ENCODE assay signal across 8 cellular contexts in the genomic region with DNA sequence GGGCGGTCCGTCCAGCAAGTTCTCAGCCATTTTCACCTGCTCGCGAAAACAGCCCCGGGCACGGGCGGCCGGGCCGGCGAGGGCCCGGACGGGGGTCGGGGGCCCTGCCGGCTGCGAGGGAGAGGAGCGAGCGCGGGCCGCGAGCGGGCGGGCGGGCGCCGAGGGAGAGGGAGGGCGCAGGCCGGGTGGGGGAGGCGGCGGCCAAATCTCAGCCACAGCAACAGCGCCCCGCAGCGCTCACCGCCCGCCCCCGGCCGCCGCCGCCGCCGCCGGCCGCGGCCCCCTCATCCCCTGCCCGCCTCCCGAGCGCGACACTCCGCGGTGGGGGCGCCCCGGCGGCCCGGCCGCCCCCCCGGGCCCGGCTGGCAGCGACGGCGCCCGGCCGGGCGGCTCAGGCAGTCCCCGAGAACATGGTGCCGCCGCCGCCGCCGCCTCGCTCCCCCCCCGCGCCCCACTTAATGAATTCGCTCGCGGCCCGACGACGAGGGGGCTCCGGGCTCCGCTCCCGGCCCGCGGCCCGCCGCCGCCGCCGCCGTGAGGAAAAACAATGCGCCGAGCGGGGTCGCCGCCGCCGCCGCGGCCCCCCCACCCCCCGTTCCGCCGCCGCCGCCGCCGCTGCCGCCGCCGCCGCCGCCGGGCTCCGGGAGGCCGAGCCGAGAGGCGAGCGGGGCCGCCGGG. TPM values are rescaled to one million over a fixed set of nuclear protein-coding genes. Genes with fewer than 3 reads are reported as not detected.
DNase-seq lines count a peak whose midpoint lies in the region; ATAC-seq and TF ChIP-seq lines count a peak whose summit lies in the region.

No MANE protein-coding gene starts in this region.

- H3K4me3 Mint-ChIP-seq in activated B cell treated with CpG ODN at 0.5 μM for 24 hours, result peak overlapping the region; percentile 91

- intact Hi-C loops in activated B cell treated with CpG ODN at 0.5 μM for 24 hours (cut with micrococcal nuclease), result loop anchor here (1.0 to 5.0 kb wide), 10 partner anchors 19 to 479 kb away; partner anchors contain the start of genes SLX4, TFAP4, ZNF174 and ZSCAN32

- peaks cover 5% of the 10 kb centered on the region for H3K27me3 Mint-ChIP-seq in activated B cell treated with CpG ODN at 0.5 μM for 24 hours

- ATAC-seq in DND-41 (ENCODE audit: insufficient read depth, low read depth), result peak; percentile 68
- peak; percentile 59 for ATAC-seq in GM21529 (IDR thresholded peaks at IDR 0.05; ENCODE audit: unreplicated experiment)
- ATAC-seq in activated B cell treated with CpG ODN at 0.5 μM for 24 hours (ENCODE audit: low read depth), result peak; percentile 68

- H3K4me2 ChIP-seq in DND-41 (ENCODE audit: insufficient read depth, low read length), result peak overlapping the region; percentile 96

- H3K9ac ChIP-seq in DND-41 (ENCODE audit: low read depth, low read length), result peak overlapping the region; percentile 59

- H3K4me3 ChIP-seq in DND-41 (ENCODE audit: low read depth in 1 of 2, low read length in 2 of 2), result peak overlapping the region; percentile 28 to 70; a peak in 3 of 4 replicates

- H3K4me1 Mint-ChIP-seq in activated B cell treated with CpG ODN at 0.5 μM for 24 hours, result peaks cover 47% of the 10 kb centered on the region

- peaks cover 46% of the 10 kb centered on the region for H4K20me1 ChIP-seq in DND-41 (ENCODE audit: insufficient read depth, low read length)

- peak overlapping the region; percentile 22; the same call in 1 of the 2 replicates for H3K27ac ChIP-seq in DND-41 (ENCODE audit: low read length)

- peaks cover 47% of the 10 kb centered on the region for H3K4me1 ChIP-seq in DND-41 (ENCODE audit: insufficient read depth, low read length)

- H3K27ac Mint-ChIP-seq in activated B cell treated with CpG ODN at 0.5 μM for 24 hours, result no peak overlapping the region

- H3K9me3 Mint-ChIP-seq in activated B cell treated with CpG ODN at 0.5 μM for 24 hours, result no peaks in the 10 kb centered on the region

- H3K9me3 ChIP-seq in DND-41 (ENCODE audit: insufficient read depth, low read length, severe bottlenecking), result no peaks in the 10 kb centered on the region

- POLR2A ChIA-PET in activated B cell treated with CpG ODN at 0.5 μM for 24 hours (lab: Charles Lee), result interaction anchor here (0.7 to 2.4 kb wide), 7 partner anchors 61 to 391 kb away, joined by 3 to 11 read pairs (median 4); partner anchors contain the start of gene TRAP1

- H3K36me3 ChIP-seq in DND-41 (ENCODE audit: insufficient read depth, low read length), result peaks cover 16% of the 10 kb centered on the region

- CTCF ChIA-PET in activated B cell treated with CpG ODN at 0.5 μM for 24 hours (lab: Charles Lee), result interaction anchor here (1.0 to 1.7 kb wide), 2 partner anchors 108 to 120 kb away, joined by 3 to 4 read pairs; no protein-coding TSS in a partner anchor

- peaks cover 32% of the 10 kb centered on the region for H3K36me3 Mint-ChIP-seq in activated B cell treated with CpG ODN at 0.5 μM for 24 hours (ENCODE audit: low read depth)

- no peak overlapping the region for H2AFZ ChIP-seq in DND-41 (ENCODE audit: low read depth, low read length)

- peaks cover 48% of the 10 kb centered on the region for H3K79me2 ChIP-seq in DND-41 (ENCODE audit: insufficient read depth, low read length)

- TF ChIP-seq CTCF in DND-41 (IDR thresholded peaks at IDR 0.05; ENCODE audit: borderline replicate concordance, extremely low read depth, low read length, poor library complexity, severe bottlenecking), result peak; percentile 36
- no peak for TF ChIP-seq CTCF in activated B cell treated with CpG ODN at 0.5 μM for 24 hours (IDR thresholded peaks at IDR 0.05)

- peak; percentile 73 for DNase-seq in DND-41
- DNase-seq in LHCN-M2 (ENCODE audit: low read depth), result peak; percentile 44
- DNase-seq in activated B cell treated with CpG ODN at 0.5 μM for 24 hours, result peak; percentile 71
- DNase-seq in central memory CD4-positive, alpha-beta T cell, result peak; percentile 67
- DNase-seq in kidney tubule cell (ENCODE audit: low spot score), result peak; percentile 59
- peak; percentile 74 to 75 for DNase-seq in stimulated activated CD4-positive, alpha-beta T cell treated with anti-CD3 and anti-CD28 coated beads, Interleukin-2, amount 100 ng/mL, for 24 hours
- no peak for DNase-seq in NCI-H446 treated with DMSO at 0.1 percent for 48 hours (lab: John Stamatoyannopoulos, UW)

- peaks cover 3% of the 10 kb centered on the region for H3K27me3 ChIP-seq in DND-41 (ENCODE audit: insufficient read depth, low read length, poor library complexity)

RNA-seq across cellular contexts. Expression of gene CREBBP, which starts 0.5 kb away (rescaled TPM):
- 7.6 and 11.3 TPM in 2 replicates for total RNA-seq in LHCN-M2 (2014; rRNA removed)
- polyA plus RNA-seq in LHCN-M2 (2012), result 12.6 TPM
- 110 and 131 TPM in 2 replicates for total RNA-seq in activated B cell treated with CpG ODN at 0.5 μM for 24 hours
